Comparison of ENCODE assay signal across 31 cellular contexts in the genomic region with DNA sequence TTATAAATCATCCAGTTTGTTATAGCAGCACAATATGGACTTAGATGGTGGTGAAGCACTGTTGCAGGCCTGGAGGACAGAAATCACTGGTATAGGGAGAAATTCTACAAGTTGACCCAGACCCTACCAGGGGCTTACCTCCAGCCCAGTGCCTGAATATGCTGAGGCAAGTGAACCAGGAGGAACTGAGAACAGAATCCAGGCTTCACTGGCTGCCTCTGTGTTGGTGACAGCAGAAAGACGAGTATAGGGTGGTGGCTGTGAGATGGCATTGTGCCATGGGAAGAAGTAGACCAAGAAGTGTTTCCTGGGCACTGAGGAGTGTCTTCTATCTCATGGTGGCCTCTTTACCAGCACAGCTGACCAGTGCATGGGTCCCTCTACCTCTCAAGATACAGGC. TPM values are rescaled to one million over a fixed set of nuclear protein-coding genes. Genes with fewer than 3 reads are reported as not detected.
"Had no signal": no experiment of that assay in that cellular context is flagged by ENCODE, and none has a peak within 500 bp of the region (broad histone marks: within the 10 kb centered on the region; RNA-seq: fewer than 3 reads in every experiment).

No MANE protein-coding gene starts in this region.

- H3K27me3 ChIP-seq: brain microvascular endothelial cell, SJCRH30 had no signal

- H3K4me3 ChIP-seq: PC-9, SJCRH30, SK-N-MC had no signal

- DNase-seq: activated CD4-positive, alpha-beta memory T cell treated with anti-CD3 and anti-CD28 coated beads for 36 hours; activated CD4-positive, alpha-beta T cell treated with anti-CD3 and anti-CD28 coated beads for 36 hours; activated CD4-positive, alpha-beta T cell treated with anti-CD3 and anti-CD28 coated beads, Interleukin-2, amount 50 U/mL, for 1 hour; activated CD8-positive, alpha-beta memory T cell treated with anti-CD3 and anti-CD28 coated beads, Interleukin-2, amount 50 U/mL, for 4 hours; activated effector memory CD4-positive, alpha-beta T cell treated with Interleukin-2 at 50 U/mL for 16 hours; activated naive CD4-positive, alpha-beta T cell treated with anti-CD3 and anti-CD28 coated beads, Interleukin-2, amount 50 U/mL, for 16 hours; activated naive CD8-positive, alpha-beta T cell treated with anti-CD3 and anti-CD28 coated beads for 36 hours; activated T-cell treated with anti-CD3 and anti-CD28 coated beads for 4 hours; activated T-cell treated with anti-CD3 and anti-CD28 coated beads, Interleukin-2, amount 50 U/mL, for 48 hours; amniotic stem cell; aorta; brain microvascular endothelial cell; central memory CD4-positive, alpha-beta T cell; Karpas-422; KBM-7; NCI-H1048; NCI-H1105 treated with DMSO at 0.1 percent for 48 hours; NCI-H1436; NCI-H187; NCI-H2029 treated with DMSO at 0.1 percent for 48 hours; NCI-H2107; NCI-H2171; NCI-H510A; NCI-H526; NCI-H748 treated with DMSO at 0.1 percent for 48 hours; NK-92 treated with Interleukin-12 subunit alpha and Interleukin-12 subunit beta, amount 100 ng/mL, for 24 hours; PC-9; SHP77; SJCRH30; T1000 had no signal

- H3K27ac ChIP-seq: brain microvascular endothelial cell, PC-9, SJCRH30, SK-N-MC had no signal

- H3K36me3 ChIP-seq: brain microvascular endothelial cell, SJCRH30 had no signal

- H2AFZ ChIP-seq: PC-9 had no signal

- H3K4me2 ChIP-seq: PC-9 had no signal

- H3K9me3 ChIP-seq: SJCRH30 had no signal

RNA-seq across cellular contexts. Expression of a gene that starts 40.9 kb away (rescaled TPM):
- polyA plus RNA-seq: aorta had no signal

RNA-seq across cellular contexts. Expression of a gene that starts 46.4 kb away (rescaled TPM):
- polyA plus RNA-seq: aorta had no signal

RNA-seq across cellular contexts. Expression of a gene that starts 57.1 kb away (rescaled TPM):
- polyA plus RNA-seq: aorta had no signal
